In genomic region chr4:85369703-85370380, GRCh38 we compare ENCODE assay signal across 10 cellular contexts.
DNase-seq lines count a peak whose midpoint lies in the region; ATAC-seq, FAIRE-seq and TF ChIP-seq lines count a peak whose summit lies in the region.
"Had no signal": no experiment of that assay in that cellular context is flagged by ENCODE, and none has a peak within 500 bp of the region (broad histone marks: within the 10 kb centered on the region; RNA-seq: fewer than 3 reads in every experiment).

No MANE protein-coding gene starts in this region.

- in situ Hi-C loops in brain microvascular endothelial cell (cut with HindIII; ENCODE audit: low pct_ligation_motif_present, low sequenced_read_pairs) = no loop called here

- ATAC-seq in GM19351 (IDR thresholded peaks at IDR 0.05; ENCODE audit: unreplicated experiment) (peak; percentile 11), HG03175 (IDR thresholded peaks at IDR 0.05; ENCODE audit: unreplicated experiment) (peak; percentile 4), HG03442 (IDR thresholded peaks at IDR 0.05; ENCODE audit: unreplicated experiment) (no peak), GM21360 (IDR thresholded peaks at IDR 0.05; ENCODE audit: unreplicated experiment) (no peak)

- TF ChIP-seq POLR2A in H54 (IDR thresholded peaks at IDR 0.05; ENCODE audit: low read depth, low read length) (no peak), ovary (IDR thresholded peaks at IDR 0.05) (no peak)

- TF ChIP-seq CTCF in brain microvascular endothelial cell (IDR thresholded peaks at IDR 0.05; ENCODE audit: low read depth, low read length, missing control alignments) (peak; percentile 37), ovary (IDR thresholded peaks at IDR 0.05) (no peak)

- H3K4me3 ChIP-seq in BLaER1 treated with 17β-estradiol and CSF1 and Interleukin-3, amounts not matched to agents 10 nM and 100 nM = no peak overlapping the region
- H3K4me3 ChIP-seq in brain microvascular endothelial cell (ENCODE audit: low read depth, low read length) (no peak overlapping the region), ovary (no peak overlapping the region)

- H3K36me3 ChIP-seq in BLaER1 treated with 17β-estradiol and CSF1 and Interleukin-3, amounts not matched to agents 10 nM and 100 nM = no peaks in the 10 kb centered on the region
- H3K36me3 ChIP-seq in brain microvascular endothelial cell (replicated peaks) (no peaks in the 10 kb centered on the region), ovary (no peaks in the 10 kb centered on the region)

- DNase-seq in brain microvascular endothelial cell = no peak
- DNase-seq in H54 (ENCODE audit: insufficient read length, low spot score) = no peak
- no peak for DNase-seq in ovary
- DNase-seq: activated CD4-positive, alpha-beta T cell treated with anti-CD3 and anti-CD28 coated beads, Interleukin-2, amount 50 U/mL, for 4 hours; effector CD8-positive, alpha-beta T cell had no signal

- H3K9ac ChIP-seq in BLaER1 treated with 17β-estradiol and CSF1 and Interleukin-3, amounts not matched to agents 10 nM and 100 nM = no peak overlapping the region

- no peaks in the 10 kb centered on the region for H3K9me3 ChIP-seq in BLaER1 treated with 17β-estradiol and CSF1 and Interleukin-3, amounts not matched to agents 10 nM and 100 nM (replicated peaks in 1 of 11)
- no peaks in the 10 kb centered on the region for H3K9me3 ChIP-seq in ovary

- FAIRE-seq in H54 (lab: Jason Lieb, UNC) = no peak

- no peaks in the 10 kb centered on the region for H3K27me3 ChIP-seq in BLaER1 treated with 17β-estradiol and CSF1 and Interleukin-3, amounts not matched to agents 10 nM and 100 nM
- H3K27me3 ChIP-seq in brain microvascular endothelial cell (replicated peaks) (no peaks in the 10 kb centered on the region), ovary (no peaks in the 10 kb centered on the region)

- WGBS in ovary, 3 donors = 64 to 77% (median 73%) methylated on average over 7 of the region's 7 CpGs

- intact Hi-C loops in ovary (cut with DNase I) = no loop called here

- no peaks in the 10 kb centered on the region for H4K20me1 ChIP-seq in BLaER1 treated with 17β-estradiol and CSF1 and Interleukin-3, amounts not matched to agents 10 nM and 100 nM

- peak overlapping the region in 6 of 11 experiments; percentile 1 to 76 (median 44); a peak in 7 of 22 replicates for H3K27ac ChIP-seq in BLaER1 treated with 17β-estradiol and CSF1 and Interleukin-3, amounts not matched to agents 10 nM and 100 nM
- H3K27ac ChIP-seq in brain microvascular endothelial cell (no peak overlapping the region), ovary (no peak overlapping the region)

- no peak for TF ChIP-seq EP300 in ovary (IDR thresholded peaks at IDR 0.05)

- H3K4me1 ChIP-seq in BLaER1 treated with 17β-estradiol and CSF1 and Interleukin-3, amounts not matched to agents 10 nM and 100 nM = peaks cover 17 to 26% (median 22%) of the 10 kb centered on the region in 10 experiments
- H3K4me1 ChIP-seq in ovary (ENCODE audit: insufficient read depth) = no peaks in the 10 kb centered on the region

- H3K4me2 ChIP-seq in BLaER1 treated with 17β-estradiol and CSF1 and Interleukin-3, amounts not matched to agents 10 nM and 100 nM = peak overlapping the region in 10 of 11 experiments; percentile 3 to 67 (median 44); a peak in 18 of 22 replicates

Comparison
In these comparisons a context has a peak if more than half of its experiments do, and no peak if none do; other contexts are left out.
1. H3K27ac ChIP-seq: peak in BLaER1 treated with 17β-estradiol and CSF1 and Interleukin-3, amounts not matched to agents 10 nM and 100 nM (6 of 11); none in brain microvascular endothelial cell (single experiment) and ovary (0 of 2).
2. ATAC-seq: peak in GM19351 (single experiment) and HG03175 (single experiment); none in HG03442 (single experiment) and GM21360 (single experiment).